ENCODE assay signal across 9 cellular contexts in genomic region chr14:95683793-95684192, GRCh38. TPM values are rescaled to one million over a fixed set of nuclear protein-coding genes. Genes with fewer than 3 reads are reported as not detected.
A peak's percentile ranks its signal among the peaks of the same experiment; 100 is the strongest.
DNase-seq lines count a peak whose midpoint lies in the region; ATAC-seq and TF ChIP-seq lines count a peak whose summit lies in the region.
"Had no signal": no experiment of that assay in that cellular context is flagged by ENCODE, and none has a peak within 500 bp of the region (broad histone marks: within the 10 kb centered on the region; RNA-seq: fewer than 3 reads in every experiment).

No MANE protein-coding gene starts in this region.

- H3K4me3 Mint-ChIP-seq in stimulated activated naive B cell treated with anti-CD40 and anti-IgM and Interleukin-4, amounts not matched to agents 10 μg/mL and 1 μg/mL and 100 μg/mL, for 72 hours = no peak overlapping the region

- H3K9me3 Mint-ChIP-seq in stimulated activated naive B cell treated with anti-CD40 and anti-IgM and Interleukin-4, amounts not matched to agents 10 μg/mL and 1 μg/mL and 100 μg/mL, for 72 hours = peaks cover 0 to 1% of the 10 kb centered on the region in 2 donors

- CTCF ChIA-PET in A673 (lab: Charles Lee) = no interaction called here

- POLR2A ChIA-PET in A673 (lab: Charles Lee; ENCODE audit: low non-redundant PET) = no interaction called here

- H3K27me3 Mint-ChIP-seq in stimulated activated naive B cell treated with anti-CD40 and anti-IgM and Interleukin-4, amounts not matched to agents 10 μg/mL and 1 μg/mL and 100 μg/mL, for 72 hours = no peaks in the 10 kb centered on the region

- H3K4me3 ChIP-seq in A673 (ENCODE audit: low read depth, low read length, poor library complexity, severe bottlenecking) (no peak overlapping the region), fibroblast of pulmonary artery (replicated peaks; ENCODE audit: low read depth, low read length) (no peak overlapping the region)
- H3K4me3 ChIP-seq: ascending aorta had no signal

- H3K9me3 ChIP-seq in A673 (ENCODE audit: low read depth, low read length, poor library complexity, severe bottlenecking) = no peaks in the 10 kb centered on the region
- H3K9me3 ChIP-seq: ascending aorta had no signal

- TF ChIP-seq CTCF in A673 (conservative IDR thresholded peaks at IDR 0.05; ENCODE audit: low read depth, low read length) = peak; percentile 90
- TF ChIP-seq CTCF in GM13976 (IDR thresholded peaks at IDR 0.05; ENCODE audit: borderline replicate concordance, control extremely low read depth, extremely low read depth, insufficient read depth, missing control alignments) = peak; percentile 63
- TF ChIP-seq CTCF in fibroblast of pulmonary artery (IDR thresholded peaks at IDR 0.05; ENCODE audit: low read length, missing control alignments) = peak; percentile 6

- H3K27me3 ChIP-seq in A673 (replicated peaks; ENCODE audit: insufficient read depth, low read depth, low read length, poor library complexity) = no peaks in the 10 kb centered on the region
- H3K27me3 ChIP-seq: ascending aorta had no signal

- peaks cover 0 to 3% of the 10 kb centered on the region in 2 donors for H3K36me3 Mint-ChIP-seq in stimulated activated naive B cell treated with anti-CD40 and anti-IgM and Interleukin-4, amounts not matched to agents 10 μg/mL and 1 μg/mL and 100 μg/mL, for 72 hours

- H3K36me3 ChIP-seq in A673 (ENCODE audit: insufficient read depth, low read length, poor library complexity, severe bottlenecking) = no peaks in the 10 kb centered on the region
- H3K36me3 ChIP-seq: ascending aorta had no signal

- peaks cover 9% of the 10 kb centered on the region for H3K4me1 ChIP-seq in A673 (ENCODE audit: insufficient read depth, low read length, poor library complexity, severe bottlenecking)
- H3K4me1 ChIP-seq: ascending aorta had no signal

- H3K27ac Mint-ChIP-seq in stimulated activated naive B cell treated with anti-CD40 and anti-IgM and Interleukin-4, amounts not matched to agents 10 μg/mL and 1 μg/mL and 100 μg/mL, for 72 hours = no peak overlapping the region

- no peak overlapping the region for H3K27ac ChIP-seq in A673 (ENCODE audit: low read depth, low read length, poor library complexity, severe bottlenecking)
- H3K27ac ChIP-seq: ascending aorta had no signal

- no TSS peak for BruUV-seq in A673 (replicated peaks; lab: Mats Ljungman, UMichigan)

- peak; percentile 41 to 47 for ATAC-seq in stimulated activated naive B cell treated with anti-CD40 and anti-IgM and Interleukin-4, amounts not matched to agents 10 μg/mL and 1 μg/mL and 100 μg/mL, for 72 hours (replicated peaks)
- ATAC-seq in HG03571 (IDR thresholded peaks at IDR 0.05; ENCODE audit: unreplicated experiment) = no peak
- no peak for ATAC-seq in HG02840 (IDR thresholded peaks at IDR 0.05; ENCODE audit: low FRiP score, unreplicated experiment)
- ATAC-seq in GM18520 (IDR thresholded peaks at IDR 0.05; ENCODE audit: unreplicated experiment) = no peak

- in situ Hi-C loops in GM13976 (cut with MboI; ENCODE audit: low sequenced_read_pairs, unreplicated experiment) = no loop called here

- intact Hi-C loops in A673 (cut with micrococcal nuclease; ENCODE audit: unreplicated experiment) = loop anchor here (1.0 to 5.0 kb wide), 2 partner anchors 74 to 121 kb away; no protein-coding TSS in a partner anchor

- H3K4me1 Mint-ChIP-seq in stimulated activated naive B cell treated with anti-CD40 and anti-IgM and Interleukin-4, amounts not matched to agents 10 μg/mL and 1 μg/mL and 100 μg/mL, for 72 hours = peaks cover 40 to 77% of the 10 kb centered on the region in 2 donors

- DNase-seq in A673 (ENCODE audit: low spot score) = peak; percentile 64
- peak; percentile 77 for DNase-seq in GM13976 (ENCODE audit: low spot score)
- peak in 3 of 5 donors; percentile 10 to 19 (median 11) for DNase-seq in T-helper 1 cell
- DNase-seq in fibroblast of pulmonary artery (ENCODE audit: low read depth) = no peak
- no peak for DNase-seq in stimulated activated naive B cell treated with anti-CD40 and anti-IgM and Interleukin-4, amounts not matched to agents 10 μg/mL and 1 μg/mL and 100 μg/mL, for 72 hours

RNA-seq across cellular contexts. Expression of gene TCL1B, which starts 2.4 kb away (rescaled TPM):
- 0.83 and 1.1 TPM in 2 replicates for total RNA-seq in A673 (2021)
- total RNA-seq: ascending aorta had no signal

RNA-seq across cellular contexts. Expression of gene TCL1A, which starts 30.1 kb away (rescaled TPM):
- not detected in 2 replicates for total RNA-seq in A673 (2021)
- total RNA-seq: ascending aorta had no signal

Comparison
In these comparisons a context has a peak if more than half of its experiments do, and no peak if none do; other contexts are left out.
1. DNase-seq: peak in A673 (single experiment), GM13976 (single experiment) and T-helper 1 cell (3 of 5); none in fibroblast of pulmonary artery (single experiment) and stimulated activated naive B cell treated with anti-CD40 and anti-IgM and Interleukin-4, amounts not matched to agents 10 μg/mL and 1 μg/mL and 100 μg/mL, for 72 hours (single experiment).
2. CTCF ChIP-seq: peak in every context shown above with its lines; median percentile 90 in A673; 63 in GM13976; 6 in fibroblast of pulmonary artery.
3. ATAC-seq: peak in stimulated activated naive B cell treated with anti-CD40 and anti-IgM and Interleukin-4, amounts not matched to agents 10 μg/mL and 1 μg/mL and 100 μg/mL, for 72 hours (2 of 2); none in HG03571 (single experiment), HG02840 (single experiment) and GM18520 (single experiment).